ENCODE assay signal across 14 cellular contexts in genomic region chr4:188903995-188904394, GRCh38.
DNase-seq lines count a peak whose midpoint lies in the region; ATAC-seq and TF ChIP-seq lines count a peak whose summit lies in the region.
"Had no signal": no experiment of that assay in that cellular context is flagged by ENCODE, and none has a peak within 500 bp of the region (broad histone marks: within the 10 kb centered on the region; RNA-seq: fewer than 3 reads in every experiment).

No MANE protein-coding gene starts in this region.

- H3K4me3 ChIP-seq in H7 (ENCODE audit: insufficient read depth, low read depth, low read length), result no peak overlapping the region
- no peak overlapping the region for H3K4me3 ChIP-seq in LNCaP clone FGC (ENCODE audit: low read depth, low read length)
- H3K4me3 ChIP-seq in epithelial cell of proximal tubule (ENCODE audit: low read depth, low read length), result no peak overlapping the region
- no peak overlapping the region for H3K4me3 ChIP-seq in osteoblast (ENCODE audit: insufficient read depth, low read length)
- H3K4me3 ChIP-seq: K562 had no signal

- H3K4me2 ChIP-seq in osteoblast (ENCODE audit: insufficient read depth, low read length), result no peak overlapping the region

- no peaks in the 10 kb centered on the region for H3K9me3 ChIP-seq in osteoblast (ENCODE audit: low read depth, low read length)
- H3K9me3 ChIP-seq: BE2C had no signal

- H3K27ac ChIP-seq in osteoblast (ENCODE audit: low read depth, low read length), result no peak overlapping the region
- H3K27ac ChIP-seq: HL-60 had no signal

- no peaks in the 10 kb centered on the region for H3K36me3 ChIP-seq in H7 (replicated peaks; ENCODE audit: control insufficient read depth, insufficient read depth, low read length)
- H3K36me3 ChIP-seq in osteoblast (ENCODE audit: insufficient read depth, low read length), result no peaks in the 10 kb centered on the region
- H3K36me3 ChIP-seq: BE2C had no signal

- no peak overlapping the region for H2AFZ ChIP-seq in osteoblast (ENCODE audit: low read length)

- no peaks in the 10 kb centered on the region for H3K79me2 ChIP-seq in osteoblast (ENCODE audit: insufficient read depth, low read length)

- no peaks in the 10 kb centered on the region for H3K4me1 ChIP-seq in osteoblast (ENCODE audit: insufficient read depth, low read length)
- H3K4me1 ChIP-seq: BE2C had no signal

- no peak for ATAC-seq in GM21717 (IDR thresholded peaks at IDR 0.05; ENCODE audit: unreplicated experiment)
- no peak for ATAC-seq in HG03520 (IDR thresholded peaks at IDR 0.05; ENCODE audit: unreplicated experiment)
- ATAC-seq: K562 had no signal

- DNase-seq in H7, result peak; percentile 20
- DNase-seq in LNCaP clone FGC (ENCODE audit: low read depth), result no peak
- DNase-seq in epithelial cell of proximal tubule (ENCODE audit: low read depth), result peak; percentile 10
- DNase-seq in osteoblast (ENCODE audit: insufficient read length, low spot score, missing footprints), result no peak
- DNase-seq in occipital lobe (lab: John Stamatoyannopoulos, UW), result no peak
- DNase-seq: BE2C; CD4-positive, alpha-beta memory T cell; GDM1; NCI-H1436 treated with DMSO at 0.1 percent for 48 hours; NCI-H2029 treated with DMSO at 0.1 percent for 48 hours had no signal

- TF ChIP-seq CTCF in LNCaP clone FGC (IDR thresholded peaks at IDR 0.05; ENCODE audit: control insufficient read depth, extremely low read depth, insufficient read depth), result peak; percentile 23
- TF ChIP-seq CTCF in epithelial cell of proximal tubule (conservative IDR thresholded peaks at IDR 0.05; ENCODE audit: low read depth, low read length), result peak; percentile 67
- peak; percentile 30 for TF ChIP-seq CTCF in osteoblast (IDR thresholded peaks at IDR 0.05; ENCODE audit: extremely low read depth, low read depth, low read length)

- no peaks in the 10 kb centered on the region for H4K20me1 ChIP-seq in osteoblast (ENCODE audit: insufficient read depth, low read length)

- H3K27me3 ChIP-seq in H7 (ENCODE audit: control insufficient read depth, insufficient read depth, low read length), result no peaks in the 10 kb centered on the region; the same call in 1 of the 2 replicates
- H3K27me3 ChIP-seq in osteoblast (ENCODE audit: insufficient read depth, low read length), result no peaks in the 10 kb centered on the region
- H3K27me3 ChIP-seq: BE2C had no signal

Comparison
In these comparisons a context has a peak if more than half of its experiments do, and no peak if none do; other contexts are left out.
1. DNase-seq: peak in H7 (single experiment) and epithelial cell of proximal tubule (single experiment); none in LNCaP clone FGC (single experiment), osteoblast (single experiment) and occipital lobe (single experiment).
2. Peak in every context shown above with its lines, with median percentiles within 50 percentile points of each other: CTCF ChIP-seq.